ENCODE assay signal across 11 cellular contexts in the genomic region with DNA sequence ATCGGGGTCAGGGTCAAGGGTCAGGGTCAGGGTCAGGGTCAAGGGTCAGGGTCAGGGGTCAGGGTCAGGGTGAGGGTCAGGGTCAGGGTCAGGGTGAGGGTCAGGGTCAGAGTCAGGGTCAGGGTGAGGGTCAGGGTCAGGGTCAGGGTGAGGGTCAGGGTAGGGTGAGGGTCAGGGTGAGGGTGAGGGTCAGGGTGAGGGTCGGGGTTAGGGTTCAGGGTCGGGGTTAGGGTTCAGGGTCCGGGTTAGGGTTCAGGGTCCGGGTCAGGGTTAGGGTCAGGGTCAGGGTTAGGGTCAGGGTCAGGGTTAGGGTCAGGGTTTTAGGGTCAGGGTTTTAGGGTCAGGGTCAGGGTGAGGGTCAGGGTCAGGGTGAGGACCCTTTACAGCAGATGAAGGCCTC. TPM values are rescaled to one million over a fixed set of nuclear protein-coding genes. Genes with fewer than 3 reads are reported as not detected.
DNase-seq lines count a peak whose midpoint lies in the region; ATAC-seq, FAIRE-seq and TF ChIP-seq lines count a peak whose summit lies in the region.
"Not testable (repeated sequence)": the region's sequence is repeated elsewhere in the genome, so short reads cannot be mapped to it uniquely, and the experiment has no call there.
"Had no signal": no experiment of that assay in that cellular context is flagged by ENCODE, and none has a peak within 500 bp of the region (broad histone marks: within the 10 kb centered on the region; RNA-seq: fewer than 3 reads in every experiment).

No MANE protein-coding gene starts in this region.

- intact Hi-C loops in activated CD4-positive, alpha-beta T cell treated with anti-CD3 and anti-CD28 coated beads, Interleukin-2, amount 10 ng/mL, durations not matched to agents 24 days and 14 days (cut with micrococcal nuclease); K562 (cut with micrococcal nuclease): not testable (repeated sequence)

- TF ChIP-seq EP300 in K562 (IDR thresholded peaks at IDR 0.05; ENCODE audit: low read length), result not testable (repeated sequence)

- DNase-seq in activated CD4-positive, alpha-beta T cell treated with anti-CD3 and anti-CD28 coated beads, Interleukin-2, amount 10 ng/mL, durations not matched to agents 24 days and 14 days, result peak; percentile 22
- not testable (repeated sequence) for DNase-seq in K562 (ENCODE audit: extremely low read depth in 1 of 4, low spot score in 3 of 4); urothelium cell line (ENCODE audit: low spot score)
- peak; percentile 57 for DNase-seq in osteocyte (ENCODE audit: extremely low spot score, unreplicated experiment)

- H3K9me1 ChIP-seq in K562 (ENCODE audit: control insufficient read depth, insufficient read depth, low read length), result not testable (repeated sequence)

- not testable (repeated sequence) for H3K4me3 ChIP-seq in K562; liver (ENCODE audit: low read depth in 1 of 3, low read length in 3 of 3)

- not testable (repeated sequence) for H3K4me1 ChIP-seq in K562 (replicated peaks in 1 of 2; ENCODE audit: control insufficient read depth in 2 of 2, insufficient read depth in 2 of 2, low read length in 2 of 2); liver (ENCODE audit: control insufficient read depth in 4 of 4, insufficient read depth in 4 of 4, low read length in 3 of 4)

- not testable (repeated sequence) for H3K79me2 ChIP-seq in K562 (ENCODE audit: control insufficient read depth, insufficient read depth, low read length)

- H3K36me3 ChIP-seq in K562 (ENCODE audit: control insufficient read depth, insufficient read depth, low read length); liver (ENCODE audit: control insufficient read depth in 4 of 4, insufficient read depth in 3 of 4, low read depth in 1 of 4, low read length in 3 of 4): not testable (repeated sequence)

- POLR2A ChIA-PET in K562 (lab: Yijun Ruan, JAX), result not testable (repeated sequence)

- not testable (repeated sequence) for H4K20me1 ChIP-seq in K562 (replicated peaks; ENCODE audit: control insufficient read depth, insufficient read depth, low read length)

- not testable (repeated sequence) for H3K9ac ChIP-seq in K562 (ENCODE audit: insufficient read depth in 1 of 2, low read depth in 2 of 2, low read length in 2 of 2); liver (ENCODE audit: low read depth in 1 of 2, low read length in 2 of 2)

- not testable (repeated sequence) for H3K4me2 ChIP-seq in K562 (ENCODE audit: insufficient read depth, low read length)

- TF ChIP-seq CTCF in K562 (IDR thresholded peaks at IDR 0.05 in 2 of 3, conservative IDR thresholded peaks at IDR 0.05 in 1 of 3; ENCODE audit: insufficient read depth in 2 of 3, low read depth in 1 of 3, low read length in 3 of 3); liver (IDR thresholded peaks at IDR 0.05; ENCODE audit: low read depth, low read length, missing input control); osteocyte (IDR thresholded peaks at IDR 0.05): not testable (repeated sequence)

- ATAC-seq in K562, result not testable (repeated sequence)

- H3K27me3 ChIP-seq in K562 (ENCODE audit: control insufficient read depth in 2 of 2, insufficient read depth in 2 of 2, low read length in 2 of 2); liver (ENCODE audit: control insufficient read depth in 4 of 4, insufficient read depth in 4 of 4, low read length in 3 of 4): not testable (repeated sequence)

- H3K36me3 Mint-ChIP-seq in activated CD4-positive, alpha-beta T cell treated with anti-CD3 and anti-CD28 coated beads, Interleukin-2, amount 10 ng/mL, durations not matched to agents 24 days and 14 days (ENCODE audit: low read depth); osteocyte (ENCODE audit: unreplicated experiment): not testable (repeated sequence)

- not testable (repeated sequence) for FAIRE-seq in K562 (lab: Jason Lieb, UNC)
- FAIRE-seq in urothelium cell line (lab: Jason Lieb, UNC), result peak; percentile 13

- H3K27ac Mint-ChIP-seq in activated CD4-positive, alpha-beta T cell treated with anti-CD3 and anti-CD28 coated beads, Interleukin-2, amount 10 ng/mL, durations not matched to agents 24 days and 14 days; osteocyte (ENCODE audit: unreplicated experiment): not testable (repeated sequence)

- in situ Hi-C loops in K562 (cut with MboI), result not testable (repeated sequence)

- CTCF ChIA-PET in K562 (lab: Yijun Ruan, JAX; ENCODE audit: low intra/inter-chr PET ratio), result not testable (repeated sequence)

- TF ChIP-seq RAD21 in K562 (CRISPR knock-in tag; conservative IDR thresholded peaks at IDR 0.05 in 1 of 2, IDR thresholded peaks at IDR 0.05 in 1 of 2); liver (IDR thresholded peaks at IDR 0.05): not testable (repeated sequence)

- WGBS in K562 (ENCODE audit: insufficient coverage, low coverage, missing lambda C conversion rate), result no CpG with 5 or more reads among the region's 5 CpGs
- WGBS in liver, result 76% methylated on average over 5 of the region's 5 CpGs

- TF ChIP-seq POLR2A in K562 (conservative IDR thresholded peaks at IDR 0.05), result not testable (repeated sequence)

- H3K9me3 ChIP-seq in K562 (replicated peaks; ENCODE audit: control insufficient read depth, insufficient read depth, low read depth, low read length); liver (ENCODE audit: control insufficient read depth in 4 of 4, low read length in 3 of 4): not testable (repeated sequence)

- not testable (repeated sequence) for H3K27me3 Mint-ChIP-seq in activated CD4-positive, alpha-beta T cell treated with anti-CD3 and anti-CD28 coated beads, Interleukin-2, amount 10 ng/mL, durations not matched to agents 24 days and 14 days; osteocyte (ENCODE audit: unreplicated experiment)

- H2AFZ ChIP-seq in K562 (ENCODE audit: low read depth, low read length), result not testable (repeated sequence)

- H3K4me1 Mint-ChIP-seq in activated CD4-positive, alpha-beta T cell treated with anti-CD3 and anti-CD28 coated beads, Interleukin-2, amount 10 ng/mL, durations not matched to agents 24 days and 14 days; osteocyte (ENCODE audit: unreplicated experiment): not testable (repeated sequence)

- BruUV-seq in K562 (replicated peaks; lab: Mats Ljungman, UMichigan), result not testable (repeated sequence)

- H3K9me3 Mint-ChIP-seq in activated CD4-positive, alpha-beta T cell treated with anti-CD3 and anti-CD28 coated beads, Interleukin-2, amount 10 ng/mL, durations not matched to agents 24 days and 14 days; osteocyte (ENCODE audit: unreplicated experiment): not testable (repeated sequence)

- H3K27ac ChIP-seq in K562 (ENCODE audit: extremely low read depth, low read depth, low read length); liver (ENCODE audit: low read depth in 1 of 2, low read length in 2 of 2): not testable (repeated sequence)

- not testable (repeated sequence) for H3K4me3 Mint-ChIP-seq in activated CD4-positive, alpha-beta T cell treated with anti-CD3 and anti-CD28 coated beads, Interleukin-2, amount 10 ng/mL, durations not matched to agents 24 days and 14 days; osteocyte (ENCODE audit: unreplicated experiment)

TF ChIP-seq in K562, 482 proteins besides CTCF, POLR2A, EP300 and RAD21:
- TF ChIP-seq NR2C2 (CRISPR knock-in tag; IDR thresholded peaks at IDR 0.05), result not testable (repeated sequence)
- TF ChIP-seq NR2C2 (tag; IDR thresholded peaks at IDR 0.05), result 0 out of 2 replicates have a peak, but pooled peaks have one; percentile 20

TF ChIP-seq in liver, 16 proteins besides CTCF, POLR2A, EP300 and RAD21:
- TF ChIP-seq HNF4A (conservative IDR thresholded peaks at IDR 0.05), result peak; percentile 17 to 28
- TF ChIP-seq NR2F2 (IDR thresholded peaks at IDR 0.05), result peak; percentile 86
TF ChIP-seq in liver: peak in this region for 2; not testable (repeated sequence) for 14.

RNA-seq across cellular contexts. Expression of a gene that starts 22.4 kb away (rescaled TPM):
- 8.5 and 8.7 TPM in 2 replicates for total RNA-seq in activated CD4-positive, alpha-beta T cell treated with anti-CD3 and anti-CD28 coated beads, Interleukin-2, amount 10 ng/mL, durations not matched to agents 24 days and 14 days
- 0.63 and 4.1 TPM in 2 replicates for total RNA-seq in K562 (2011; cell fraction: chromatin; rRNA removed; ENCODE audit: low replicate concordance)
- 2.8 and 3.0 TPM in 2 replicates for total RNA-seq in K562 (2011; cell fraction: nucleolus; rRNA removed)
- 1.5 and 2.3 TPM in 2 replicates for total RNA-seq in K562 (2011; cell fraction: nucleoplasm; rRNA removed)
- total RNA-seq in K562 (2014; rRNA removed) (1.9 and 2.7 TPM in 2 replicates), K562 (2014; rRNA removed; fragmentation: Illumina TruSeq; extraction: Trizol) (0.99 and 1.5 TPM in 2 replicates), K562 (2015; rRNA removed; fragmentation: Illumina TruSeq; extraction: Trizol) (1.0 and 1.1 TPM in 2 replicates), K562 (2021) (2.2 and 2.7 TPM in 2 replicates), liver (under 1 TPM; 0.05 to 0.08 TPM), osteocyte (not detected in 2 replicates)
- polyA plus RNA-seq in K562 (2011; rRNA removed) (0.76 and 1.6 TPM in 2 replicates), K562 (2014; fragmentation: Illumina TruSeq; extraction: Trizol) (1.5 and 2.6 TPM in 2 replicates), K562 (2014; fragmentation: Nextera tagmentation; extraction: Ambion mirVana) (1 to 10 TPM in 1 of 2 experiments, under 1 TPM in 1; 0.58 to 2.1 TPM), K562 (2014; rRNA removed) (1.6 and 2.2 TPM in 2 replicates), liver (under 1 TPM in 1 of 2 donors, not detected in 1; 0.07 TPM)
- 1.0 and 2.6 TPM in 2 replicates for polyA plus RNA-seq in K562 (2011; cell fraction: cytosol; rRNA removed)
- polyA plus RNA-seq in K562 (2011; cell fraction: nucleus; rRNA removed), result 1.1 and 3.4 TPM in 2 replicates
- polyA plus RNA-seq in K562 (2012), result 5.1 and 5.7 TPM in 2 replicates
- 0.42 and 1.3 TPM in 2 replicates for polyA minus RNA-seq in K562 (2011; rRNA and poly(A)+ RNA removed)
- polyA minus RNA-seq in K562 (2011; cell fraction: cytosol; rRNA and poly(A)+ RNA removed), result 0.64 and 1.8 TPM in 2 replicates
- 0.54 and 0.67 TPM in 2 replicates for polyA minus RNA-seq in K562 (2011; cell fraction: nucleus; rRNA and poly(A)+ RNA removed)
- total RNA-seq: A172, Caco-2, Calu3, Daoy had no signal
- polyA plus RNA-seq: AG04450, BJ had no signal
